17 cellular contexts compared by ENCODE assay signal in the genomic region with DNA sequence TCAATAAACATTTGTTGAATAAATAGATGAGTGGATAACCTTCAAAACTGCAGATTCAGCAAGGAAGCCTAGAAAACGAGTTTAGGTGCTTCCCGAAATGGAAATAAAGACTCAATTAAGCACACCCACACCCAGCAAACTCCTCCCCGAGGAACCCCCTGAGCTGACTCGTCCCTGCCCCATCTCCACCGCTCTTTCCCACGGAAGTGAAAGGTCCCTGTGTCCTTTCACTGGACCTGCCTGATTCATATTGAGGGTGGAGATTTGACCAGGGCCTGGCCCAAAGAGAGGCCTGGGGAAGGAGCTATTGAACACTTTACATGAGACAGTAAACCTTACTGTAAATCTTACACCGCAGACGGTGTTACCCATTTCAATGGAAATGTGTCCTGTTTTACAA.
"Had no signal": no experiment of that assay in that cellular context is flagged by ENCODE, and none has a peak within 500 bp of the region (broad histone marks: within the 10 kb centered on the region; RNA-seq: fewer than 3 reads in every experiment).

No MANE protein-coding gene starts in this region.

- H3K4me3 Mint-ChIP-seq: dendritic cell treated with granulocyte-macrophage colony-stimulating factor and Interleukin-4, amounts not matched to agents 40 ng/mL and 50 ng/mL, for 4 days; immature natural killer cell; naive thymus-derived CD4-positive, alpha-beta T cell; neural crest cell; stimulated activated naive B cell treated with anti-CD40 and anti-IgM and Interleukin-4, amounts not matched to agents 10 μg/mL and 1 μg/mL and 100 μg/mL, for 72 hours; stimulated activated naive CD8-positive, alpha-beta T cell treated with anti-CD3 and anti-CD28 coated beads, Interleukin-15, amount 100 ng/mL, for 72 hours; type B pancreatic cell had no signal

- ATAC-seq: foreskin keratinocyte; left colon; naive thymus-derived CD4-positive, alpha-beta T cell; right cardiac atrium; stimulated activated naive B cell treated with anti-CD40 and anti-IgM and Interleukin-4, amounts not matched to agents 10 μg/mL and 1 μg/mL and 100 μg/mL, for 72 hours; stimulated activated naive CD8-positive, alpha-beta T cell treated with anti-CD3 and anti-CD28 coated beads, Interleukin-15, amount 100 ng/mL, for 72 hours had no signal

- H3K9me3 Mint-ChIP-seq: dendritic cell treated with granulocyte-macrophage colony-stimulating factor and Interleukin-4, amounts not matched to agents 40 ng/mL and 50 ng/mL, for 4 days; immature natural killer cell; neural crest cell; type B pancreatic cell had no signal

- H3K36me3 Mint-ChIP-seq: immature natural killer cell; stimulated activated naive B cell treated with anti-CD40 and anti-IgM and Interleukin-4, amounts not matched to agents 10 μg/mL and 1 μg/mL and 100 μg/mL, for 72 hours; type B pancreatic cell had no signal

- DNase-seq: cerebellar nuclear complex; erythroblast; foreskin keratinocyte; immature natural killer cell; left colon; mammary epithelial cell; naive thymus-derived CD4-positive, alpha-beta T cell; right cardiac atrium; stimulated activated CD4-positive, alpha-beta T cell treated with anti-CD3 and anti-CD28 coated beads, Interleukin-15, amount 100 ng/mL, for 24 hours; stimulated activated CD4-positive, alpha-beta T cell treated with anti-CD3 and anti-CD28 coated beads, Interleukin-1b, Interleukin-23, amount 100 ng/mL, for 48 hours; stimulated activated CD4-positive, alpha-beta T cell treated with anti-CD3 and anti-CD28 coated beads, Interleukin-4, amount 100 ng/mL, for 4 hours; stimulated activated naive B cell treated with anti-CD40 and anti-IgM and Interleukin-4, amounts not matched to agents 10 μg/mL and 1 μg/mL and 100 μg/mL, for 72 hours; stimulated activated naive CD8-positive, alpha-beta T cell treated with anti-CD3 and anti-CD28 coated beads, Interleukin-15, amount 100 ng/mL, for 72 hours had no signal

- H3K27me3 Mint-ChIP-seq: dendritic cell treated with granulocyte-macrophage colony-stimulating factor and Interleukin-4, amounts not matched to agents 40 ng/mL and 50 ng/mL, for 4 days had no signal

- H3K27ac Mint-ChIP-seq: dendritic cell treated with granulocyte-macrophage colony-stimulating factor and Interleukin-4, amounts not matched to agents 40 ng/mL and 50 ng/mL, for 4 days; immature natural killer cell; naive thymus-derived CD4-positive, alpha-beta T cell; progenitor cell of endocrine pancreas; stimulated activated naive B cell treated with anti-CD40 and anti-IgM and Interleukin-4, amounts not matched to agents 10 μg/mL and 1 μg/mL and 100 μg/mL, for 72 hours; stimulated activated naive CD8-positive, alpha-beta T cell treated with anti-CD3 and anti-CD28 coated beads, Interleukin-15, amount 100 ng/mL, for 72 hours; type B pancreatic cell had no signal

- H3K4me1 Mint-ChIP-seq: immature natural killer cell; neural crest cell; stimulated activated naive B cell treated with anti-CD40 and anti-IgM and Interleukin-4, amounts not matched to agents 10 μg/mL and 1 μg/mL and 100 μg/mL, for 72 hours; stimulated activated naive CD8-positive, alpha-beta T cell treated with anti-CD3 and anti-CD28 coated beads, Interleukin-15, amount 100 ng/mL, for 72 hours had no signal
